Comparison of ENCODE assay signal across 17 cellular contexts in the genomic region with DNA sequence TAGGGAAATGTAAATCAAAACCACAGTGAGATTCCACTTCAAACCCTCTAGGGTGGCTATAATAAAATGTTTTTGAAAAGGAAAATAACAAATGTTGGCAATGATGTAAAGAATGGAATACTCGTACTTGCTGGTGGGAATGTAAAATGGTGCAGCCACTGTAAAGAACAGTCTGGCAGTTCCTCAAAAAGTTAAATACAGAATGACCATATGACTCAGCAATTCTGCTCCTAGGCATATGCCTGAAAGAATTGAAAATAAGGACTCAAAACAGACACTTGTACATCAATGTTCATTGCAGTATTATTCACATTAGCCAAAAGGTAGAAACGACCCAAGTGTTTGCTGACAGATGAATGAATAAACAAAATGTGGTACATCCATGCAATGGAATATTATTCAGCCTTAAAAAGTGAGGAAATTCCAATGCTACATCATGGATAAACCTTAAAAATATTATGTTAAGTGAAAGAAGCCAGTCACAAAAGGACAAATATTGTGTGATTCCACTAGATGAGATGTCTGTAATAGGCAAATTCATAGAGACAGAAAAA.
"Had no signal": no experiment of that assay in that cellular context is flagged by ENCODE, and none has a peak within 500 bp of the region (broad histone marks: within the 10 kb centered on the region; RNA-seq: fewer than 3 reads in every experiment).

No MANE protein-coding gene starts in this region.

- ATAC-seq: body of pancreas; left ventricle myocardium superior; naive thymus-derived CD8-positive, alpha-beta T cell; stimulated activated memory B cell treated with anti-CD40 and anti-IgM and Interleukin-4, amounts not matched to agents 10 μg/mL and 1 μg/mL and 100 μg/mL, for 72 hours had no signal

- H3K4me3 ChIP-seq: body of pancreas, colonic mucosa, thyroid gland had no signal

- H3K27ac ChIP-seq: body of pancreas, colonic mucosa, parathyroid adenoma, thyroid gland had no signal

- H3K36me3 Mint-ChIP-seq: activated naive CD8-positive, alpha-beta T cell treated with anti-CD3 and anti-CD28 coated beads for 36 hours; memory B cell; naive thymus-derived CD8-positive, alpha-beta T cell; stimulated activated memory B cell treated with anti-CD40 and anti-IgM and Interleukin-4, amounts not matched to agents 10 μg/mL and 1 μg/mL and 100 μg/mL, for 72 hours had no signal

- H3K9me3 ChIP-seq: body of pancreas, colonic mucosa, thyroid gland had no signal

- H3K36me3 ChIP-seq: colonic mucosa, thyroid gland had no signal

- H3K9me3 Mint-ChIP-seq: activated naive CD8-positive, alpha-beta T cell treated with anti-CD3 and anti-CD28 coated beads for 36 hours; memory B cell; naive thymus-derived CD8-positive, alpha-beta T cell; stimulated activated memory B cell treated with anti-CD40 and anti-IgM and Interleukin-4, amounts not matched to agents 10 μg/mL and 1 μg/mL and 100 μg/mL, for 72 hours had no signal

- H3K27me3 Mint-ChIP-seq: activated naive CD8-positive, alpha-beta T cell treated with anti-CD3 and anti-CD28 coated beads for 36 hours; stimulated activated memory B cell treated with anti-CD40 and anti-IgM and Interleukin-4, amounts not matched to agents 10 μg/mL and 1 μg/mL and 100 μg/mL, for 72 hours had no signal

- H3K79me2 ChIP-seq: parathyroid adenoma had no signal

- H3K9ac ChIP-seq: parathyroid adenoma had no signal

- H3K27me3 ChIP-seq: body of pancreas, colonic mucosa, thyroid gland had no signal

- H3K27ac Mint-ChIP-seq: activated naive CD8-positive, alpha-beta T cell treated with anti-CD3 and anti-CD28 coated beads for 36 hours; memory B cell; naive thymus-derived CD8-positive, alpha-beta T cell; stimulated activated memory B cell treated with anti-CD40 and anti-IgM and Interleukin-4, amounts not matched to agents 10 μg/mL and 1 μg/mL and 100 μg/mL, for 72 hours had no signal

- H3K4me1 ChIP-seq: colonic mucosa, parathyroid adenoma, thyroid gland had no signal

- H3K4me3 Mint-ChIP-seq: activated naive CD8-positive, alpha-beta T cell treated with anti-CD3 and anti-CD28 coated beads for 36 hours; memory B cell; naive thymus-derived CD8-positive, alpha-beta T cell; stimulated activated memory B cell treated with anti-CD40 and anti-IgM and Interleukin-4, amounts not matched to agents 10 μg/mL and 1 μg/mL and 100 μg/mL, for 72 hours had no signal

- H3K4me1 Mint-ChIP-seq: memory B cell had no signal

- H2AFZ ChIP-seq: parathyroid adenoma had no signal

- DNase-seq: activated CD4-positive, alpha-beta T cell treated with anti-CD3 and anti-CD28 coated beads, Interleukin-2, amount 50 U/mL, for 1 hour; activated CD8-positive, alpha-beta memory T cell treated with anti-CD3 and anti-CD28 coated beads for 24 hours; activated gamma-delta T cell treated with Interleukin-2 at 50 U/mL for 16 hours; activated naive CD8-positive, alpha-beta T cell treated with anti-CD3 and anti-CD28 coated beads for 36 hours; amygdala; body of pancreas; central memory CD4-positive, alpha-beta T cell; colonic mucosa; glutamatergic neuron; hypothalamus; kidney glomerular epithelial cell; left ventricle myocardium superior; naive thymus-derived CD8-positive, alpha-beta T cell; thyroid gland had no signal
